In genomic region chr17:7251330-7252175, GRCh38 we compare ENCODE assay signal across 8 cellular contexts. TPM values are rescaled to one million over a fixed set of nuclear protein-coding genes. Genes with fewer than 3 reads are reported as not detected.
DNase-seq lines count a peak whose midpoint lies in the region; ATAC-seq, FAIRE-seq and TF ChIP-seq lines count a peak whose summit lies in the region.

TSS of gene CTDNEP1 (minus strand) at chr17:7251734. CDS start at chr17:7251296, 438 bp downstream.

- H3K36me3 Mint-ChIP-seq in activated CD4-positive, alpha-beta T cell treated with anti-CD3 and anti-CD28 coated beads for 36 hours (ENCODE audit: low read depth) = peaks cover 39% of the 10 kb centered on the region

- CTCF ChIA-PET in activated CD4-positive, alpha-beta T cell treated with anti-CD3 and anti-CD28 coated beads for 36 hours (lab: Charles Lee) = interaction anchor here (0.6 to 1.0 kb wide), 4 partner anchors 12 to 32 kb away, joined by 3 to 5 read pairs (median 4); partner anchors contain the start of genes ACADVL, DLG4 and PHF23

- FAIRE-seq in GM19239 (lab: Jason Lieb, UNC) = peak; percentile 99

- peak; percentile 73 for ATAC-seq in HG03442 (IDR thresholded peaks at IDR 0.05; ENCODE audit: unreplicated experiment)
- peak; percentile 94 for ATAC-seq in activated CD4-positive, alpha-beta T cell treated with anti-CD3 and anti-CD28 coated beads for 36 hours

- no peak for TF ChIP-seq CTCF in kidney epithelial cell (IDR thresholded peaks at IDR 0.05; ENCODE audit: insufficient read depth, low read length, poor library complexity, severe bottlenecking)

- peak within 1 kb of the TSS; percentile 93 for H3K4me3 Mint-ChIP-seq in activated CD4-positive, alpha-beta T cell treated with anti-CD3 and anti-CD28 coated beads for 36 hours

- DNase-seq in AG20443 (ENCODE audit: low spot score) (peak; percentile 96), GM19239 (ENCODE audit: insufficient read length, low spot score) (peak; percentile 94), NCI-H524 (lab: John Stamatoyannopoulos, UW) (peak; percentile 83 to 94), kidney epithelial cell (ENCODE audit: low read depth) (peak; percentile 99)
- peak; percentile 99 for DNase-seq in activated CD4-positive, alpha-beta T cell treated with anti-CD3 and anti-CD28 coated beads for 36 hours
- DNase-seq in stimulated activated CD4-positive, alpha-beta T cell treated with anti-CD3 and anti-CD28 coated beads, Interleukin-15, amount 100 ng/mL, for 24 hours = peak; percentile 98

- H3K4me3 ChIP-seq in kidney epithelial cell (ENCODE audit: low read depth, low read length) = peak within 1 kb of the TSS; percentile 81

- peaks cover 3% of the 10 kb centered on the region for H3K36me3 ChIP-seq in kidney epithelial cell (ENCODE audit: control insufficient read depth, insufficient read depth, low read length)

- peak within 1 kb of the TSS; percentile 99 for H3K27ac Mint-ChIP-seq in activated CD4-positive, alpha-beta T cell treated with anti-CD3 and anti-CD28 coated beads for 36 hours

- intact Hi-C loops in activated CD4-positive, alpha-beta T cell treated with anti-CD3 and anti-CD28 coated beads for 36 hours (cut with DNase I, micrococcal nuclease) = loop anchor here (1.0 to 5.0 kb wide), 24 partner anchors 9 to 681 kb away; partner anchors contain the start of genes EIF5A (in 2 of the 2), GABARAP (in 2 of the 2), POLR2A (in 2 of the 2) and ACADVL (in 1 of the 2)

- H3K4me1 Mint-ChIP-seq in activated CD4-positive, alpha-beta T cell treated with anti-CD3 and anti-CD28 coated beads for 36 hours = peaks cover 46% of the 10 kb centered on the region

- H3K27me3 ChIP-seq in kidney epithelial cell (ENCODE audit: control insufficient read depth, insufficient read depth, low read length) = no peaks in the 10 kb centered on the region

- H3K27ac ChIP-seq in cingulate gyrus (ENCODE audit: low read depth, low read length) = peak within 1 kb of the TSS; percentile 100

- POLR2A ChIA-PET in activated CD4-positive, alpha-beta T cell treated with anti-CD3 and anti-CD28 coated beads for 36 hours (lab: Charles Lee) = interaction anchor here (1.0 to 1.6 kb wide), 3 partner anchors 9 to 78 kb away, joined by 3 to 8 read pairs (median 4); partner anchors contain the start of genes GABARAP and PHF23

- H3K27me3 Mint-ChIP-seq in activated CD4-positive, alpha-beta T cell treated with anti-CD3 and anti-CD28 coated beads for 36 hours = no peaks in the 10 kb centered on the region

- H3K9me3 Mint-ChIP-seq in activated CD4-positive, alpha-beta T cell treated with anti-CD3 and anti-CD28 coated beads for 36 hours (ENCODE audit: low read depth) = no peaks in the 10 kb centered on the region

RNA-seq across cellular contexts. Expression of gene CTDNEP1, which starts in this region (rescaled TPM):
- total RNA-seq in activated CD4-positive, alpha-beta T cell treated with anti-CD3 and anti-CD28 coated beads for 36 hours = 100 to 1,000 TPM; 158 to 203 TPM
- total RNA-seq in kidney epithelial cell = 96.0 and 97.1 TPM in 2 replicates

Comparison
In these comparisons a context has a peak if more than half of its experiments do, and no peak if none do; other contexts are left out.
1. Peak in every context shown above with its lines: DNase-seq, ATAC-seq, H3K4me3 ChIP-seq and H3K27ac ChIP-seq.